9 cellular contexts compared by ENCODE assay signal in genomic region chr1:171805395-171806115, GRCh38. TPM values are rescaled to one million over a fixed set of nuclear protein-coding genes. Genes with fewer than 3 reads are reported as not detected.
DNase-seq lines count a peak whose midpoint lies in the region; ATAC-seq and TF ChIP-seq lines count a peak whose summit lies in the region.
"Had no signal": no experiment of that assay in that cellular context is flagged by ENCODE, and none has a peak within 500 bp of the region (broad histone marks: within the 10 kb centered on the region; RNA-seq: fewer than 3 reads in every experiment).

No MANE protein-coding gene starts in this region.

- POLR2A ChIA-PET in GM10248 (lab: Yijun Ruan, JAX) (no interaction called here), A673 (lab: Charles Lee; ENCODE audit: low non-redundant PET) (interaction anchor here (0.6 kb wide), 1 partner anchor 27 kb away, joined by 4 read pairs; no protein-coding TSS in a partner anchor)

- H3K36me3 ChIP-seq in left lung (peaks cover 0 to 2% of the 10 kb centered on the region in 2 donors), A673 (ENCODE audit: insufficient read depth, low read length, poor library complexity, severe bottlenecking) (no peaks in the 10 kb centered on the region)

- H3K27ac ChIP-seq in left lung, result peak overlapping the region in 1 of 2 donors; percentile 18
- no peak overlapping the region for H3K27ac ChIP-seq in A673 (ENCODE audit: low read depth, low read length, poor library complexity, severe bottlenecking)

- ATAC-seq in GM21360 (IDR thresholded peaks at IDR 0.05; ENCODE audit: unreplicated experiment) (peak; percentile 76), HG03442 (IDR thresholded peaks at IDR 0.05; ENCODE audit: unreplicated experiment) (peak; percentile 68), left lung (peak; percentile 57)

- H3K9me3 ChIP-seq in left lung, result no peaks in the 10 kb centered on the region
- no peaks in the 10 kb centered on the region for H3K9me3 ChIP-seq in A673 (ENCODE audit: low read depth, low read length, poor library complexity, severe bottlenecking)

- CTCF ChIA-PET in GM10248 (lab: Yijun Ruan, JAX), result interaction anchor here (0.8 to 9.1 kb wide), 3 partner anchors 10 to 180 kb away, joined by 3 to 171 read pairs (median 5); no protein-coding TSS in a partner anchor
- CTCF ChIA-PET in A673 (lab: Charles Lee), result no interaction called here

- peaks cover 0 to 22% of the 10 kb centered on the region in 2 donors for H3K4me1 ChIP-seq in left lung
- no peaks in the 10 kb centered on the region for H3K4me1 ChIP-seq in A673 (ENCODE audit: insufficient read depth, low read length, poor library complexity, severe bottlenecking)

- H3K4me3 ChIP-seq in left lung (no peak overlapping the region), A673 (ENCODE audit: low read depth, low read length, poor library complexity, severe bottlenecking) (no peak overlapping the region)

- no TSS peak for BruUV-seq in A673 (replicated peaks; lab: Mats Ljungman, UMichigan)

- H3K27me3 ChIP-seq in left lung (no peaks in the 10 kb centered on the region), A673 (replicated peaks; ENCODE audit: insufficient read depth, low read depth, low read length, poor library complexity) (no peaks in the 10 kb centered on the region)

- DNase-seq in GM10248 (ENCODE audit: extremely low spot score) (peak; percentile 34), left lung (no peak), NCI-H187 (lab: John Stamatoyannopoulos, UW) (no peak), iPS-NIHi7 (ENCODE audit: extremely low spot score) (no peak), NCI-H226 (no peak), A673 (ENCODE audit: low spot score) (no peak)
- DNase-seq: NCI-H2081 treated with DMSO at 0.1 percent for 48 hours had no signal

- TF ChIP-seq CTCF in GM10248 (IDR thresholded peaks at IDR 0.05; ENCODE audit: control extremely low read depth, extremely low read depth, low read depth, missing control alignments) (no peak), left lung (IDR thresholded peaks at IDR 0.05) (no peak), A673 (conservative IDR thresholded peaks at IDR 0.05; ENCODE audit: low read depth, low read length) (no peak)

- intact Hi-C loops in left lung (cut with DNase I) (no loop called here), A673 (cut with micrococcal nuclease; ENCODE audit: unreplicated experiment) (loop anchor here (5.0 to 10.0 kb wide), 2 partner anchors 162 to 599 kb away; no protein-coding TSS in a partner anchor)

RNA-seq across cellular contexts. Expression of gene METTL13, which starts 24.1 kb away (rescaled TPM):
- total RNA-seq in left lung (10 to 100 TPM; 25.1 to 28.2 TPM), A673 (2021) (46.5 and 49.9 TPM in 2 replicates)

RNA-seq across cellular contexts. Expression of gene DNM3, which starts 35.7 kb away (rescaled TPM):
- total RNA-seq in left lung (1 to 10 TPM; 6.8 to 7.7 TPM), A673 (2021) (0.71 and 0.94 TPM in 2 replicates)
